In genomic region chr22:30433773-30434172, GRCh38 we compare ENCODE assay signal across 19 cellular contexts. TPM values are rescaled to one million over a fixed set of nuclear protein-coding genes. Genes with fewer than 3 reads are reported as not detected.
"Had no signal": no experiment of that assay in that cellular context is flagged by ENCODE, and none has a peak within 500 bp of the region (broad histone marks: within the 10 kb centered on the region; RNA-seq: fewer than 3 reads in every experiment).

No MANE protein-coding gene starts in this region.

- H3K27ac ChIP-seq: esophagus muscularis mucosa, parathyroid adenoma, transverse colon had no signal

- H3K79me2 ChIP-seq: parathyroid adenoma had no signal

- H3K4me1 ChIP-seq: parathyroid adenoma had no signal

- H2AFZ ChIP-seq: parathyroid adenoma had no signal

- H3K36me3 Mint-ChIP-seq: brain had no signal

- H3K36me3 ChIP-seq: esophagus muscularis mucosa, transverse colon had no signal

- DNase-seq: activated CD4-positive, alpha-beta memory T cell treated with anti-CD3 and anti-CD28 coated beads for 36 hours; activated CD4-positive, CD25-positive, alpha-beta regulatory T cell treated with anti-CD3 and anti-CD28 coated beads, Interleukin-2, amount 50 U/mL, for 72 hours; activated CD8-positive, alpha-beta memory T cell treated with anti-CD3 and anti-CD28 coated beads, Interleukin-2, amount 50 U/mL, for 4 hours; activated naive CD4-positive, alpha-beta T cell treated with anti-CD3 and anti-CD28 coated beads, Interleukin-2, amount 10 ng/mL, durations not matched to agents 7 days and 5 days; amniotic stem cell; endodermal cell; SHP77 treated with DMSO at 0.1 percent for 48 hours; substantia nigra; T-helper 2 cell; transverse colon had no signal

- H3K9me3 ChIP-seq: esophagus muscularis mucosa, transverse colon had no signal

- H3K27me3 ChIP-seq: transverse colon had no signal

- H3K4me3 Mint-ChIP-seq: activated CD4-positive, alpha-beta memory T cell treated with anti-CD3 and anti-CD28 coated beads for 36 hours; activated naive CD4-positive, alpha-beta T cell treated with anti-CD3 and anti-CD28 coated beads, Interleukin-2, amount 10 ng/mL, durations not matched to agents 7 days and 5 days; activated T-helper 1 cell treated with anti-CD3 and anti-CD28 coated beads, Interleukin-12 subunit alpha, Interleukin-12 subunit beta, Interleukin-2, Interleukin-4 antibody, amounts not matched to agents 30 ng/mL and 10 ng/mL and 1 ng/mL, durations not matched to agents 14 hours and 24 hours and 36 hours; brain; endodermal cell had no signal

- H3K9me3 Mint-ChIP-seq: brain, endodermal cell had no signal

- H3K27me3 Mint-ChIP-seq: activated CD4-positive, alpha-beta memory T cell treated with anti-CD3 and anti-CD28 coated beads for 36 hours had no signal

- H3K27ac Mint-ChIP-seq: endodermal cell had no signal

- H3K4me1 Mint-ChIP-seq: endodermal cell had no signal

- H3K4me3 ChIP-seq: esophagus muscularis mucosa, skin epidermis, transverse colon had no signal

- H3K9ac ChIP-seq: parathyroid adenoma had no signal

RNA-seq across cellular contexts. Expression of gene SEC14L3, which starts 38.0 kb away (rescaled TPM):
- total RNA-seq: activated CD4-positive, alpha-beta memory T cell treated with anti-CD3 and anti-CD28 coated beads for 36 hours; activated T-helper 1 cell treated with anti-CD3 and anti-CD28 coated beads, Interleukin-12 subunit alpha, Interleukin-12 subunit beta, Interleukin-2, Interleukin-4 antibody, amounts not matched to agents 30 ng/mL and 10 ng/mL and 1 ng/mL, durations not matched to agents 14 hours and 24 hours and 36 hours; cerebellum; dermis microvascular lymphatic vessel endothelial cell; endodermal cell; esophagus muscularis mucosa; fibroblast of villous mesenchyme; mucosa of gallbladder; transverse colon had no signal
